Comparison of ENCODE assay signal across 12 cellular contexts in the genomic region with DNA sequence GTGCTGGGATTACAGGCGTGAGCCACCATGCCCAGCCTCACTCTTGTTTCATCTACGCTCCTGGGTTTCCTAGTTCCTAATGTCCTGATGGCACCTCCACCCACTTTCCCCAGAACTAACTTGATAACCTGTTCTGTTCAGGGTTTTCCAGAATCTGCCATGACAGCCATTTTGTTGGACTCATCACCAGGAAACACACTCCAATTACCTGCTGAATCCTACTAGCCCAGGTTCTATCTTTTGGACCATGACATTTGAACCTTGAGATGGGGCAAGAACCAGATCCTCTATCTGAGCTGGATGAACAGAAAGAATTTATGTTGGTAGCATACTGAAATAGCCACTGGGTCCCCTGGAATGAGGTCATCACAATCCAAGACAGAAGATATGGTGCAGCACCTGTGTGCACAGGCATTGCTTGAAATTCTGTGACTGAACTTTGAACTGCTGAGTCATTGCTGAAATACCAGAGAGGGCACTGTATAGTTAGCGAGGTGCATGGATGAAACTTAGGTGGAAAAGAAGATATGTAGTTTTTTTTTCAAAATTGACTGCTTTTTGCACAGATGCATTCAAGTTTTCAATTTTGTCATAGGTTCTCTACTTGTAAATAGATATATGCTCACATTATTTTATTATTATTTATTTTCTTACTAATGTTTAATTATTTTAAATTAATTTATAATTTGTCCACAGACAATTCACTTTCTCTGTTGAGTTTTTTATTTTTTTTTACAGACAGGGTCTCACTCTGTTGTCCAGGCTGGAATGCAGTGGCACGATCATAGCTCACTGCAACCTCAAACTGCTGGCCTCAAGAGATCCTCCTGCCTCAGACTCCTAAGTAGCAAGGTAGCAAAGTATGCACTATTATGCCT. TPM values are rescaled to one million over a fixed set of nuclear protein-coding genes. Genes with fewer than 3 reads are reported as not detected.
DNase-seq lines count a peak whose midpoint lies in the region; ATAC-seq and TF ChIP-seq lines count a peak whose summit lies in the region.
"Had no signal": no experiment of that assay in that cellular context is flagged by ENCODE, and none has a peak within 500 bp of the region (broad histone marks: within the 10 kb centered on the region; RNA-seq: fewer than 3 reads in every experiment).

No MANE protein-coding gene starts in this region.

- TF ChIP-seq CTCF in liver (IDR thresholded peaks at IDR 0.05; ENCODE audit: low read depth, low read length, missing input control) = no peak
- no peak for TF ChIP-seq CTCF in osteocyte (IDR thresholded peaks at IDR 0.05)

- H3K4me3 Mint-ChIP-seq in osteocyte (ENCODE audit: unreplicated experiment) = no peak overlapping the region
- H3K4me3 Mint-ChIP-seq: activated T-helper 17 cell treated with anti-CD3 and anti-CD28 coated beads, Interleukin-2, amount 50 U/mL, for 72 hours; immature natural killer cell had no signal

- peak; percentile 4 to 29 for TF ChIP-seq RAD21 in liver (IDR thresholded peaks at IDR 0.05)

- no peaks in the 10 kb centered on the region for H3K9me3 Mint-ChIP-seq in osteocyte (ENCODE audit: unreplicated experiment)
- H3K9me3 Mint-ChIP-seq: activated T-helper 17 cell treated with anti-CD3 and anti-CD28 coated beads, Interleukin-2, amount 50 U/mL, for 72 hours; immature natural killer cell had no signal

- H3K4me1 Mint-ChIP-seq in osteocyte (ENCODE audit: unreplicated experiment) = no peaks in the 10 kb centered on the region
- H3K4me1 Mint-ChIP-seq: activated T-helper 17 cell treated with anti-CD3 and anti-CD28 coated beads, Interleukin-2, amount 50 U/mL, for 72 hours had no signal

- peaks cover 0 to 4% (median 0%) of the 10 kb centered on the region in 4 donors for H3K4me1 ChIP-seq in liver (ENCODE audit: control insufficient read depth in 4 of 4, insufficient read depth in 4 of 4, low read length in 3 of 4)

- no peak for DNase-seq in stimulated activated naive CD4-positive, alpha-beta T cell (lab: John Stamatoyannopoulos, UW)
- no peak for DNase-seq in posterior cingulate gyrus
- DNase-seq in osteocyte (ENCODE audit: extremely low spot score, unreplicated experiment) = no peak
- no peak for DNase-seq in MV-4-11 (lab: John Stamatoyannopoulos, UW)
- DNase-seq: DMS79 treated with DMSO at 0.1 percent for 48 hours, immature natural killer cell had no signal

- peaks cover 10% of the 10 kb centered on the region for H3K27me3 Mint-ChIP-seq in osteocyte (ENCODE audit: unreplicated experiment)

- no peaks in the 10 kb centered on the region for H3K36me3 Mint-ChIP-seq in osteocyte (ENCODE audit: unreplicated experiment)

- no peak overlapping the region for H3K27ac Mint-ChIP-seq in osteocyte (ENCODE audit: unreplicated experiment)
- H3K27ac Mint-ChIP-seq: activated T-helper 17 cell treated with anti-CD3 and anti-CD28 coated beads, Interleukin-2, amount 50 U/mL, for 72 hours; immature natural killer cell had no signal

- ATAC-seq in GM18858 (IDR thresholded peaks at IDR 0.05; ENCODE audit: unreplicated experiment) = peak; percentile 90
- peak; percentile 70 for ATAC-seq in GM21825 (IDR thresholded peaks at IDR 0.05; ENCODE audit: unreplicated experiment)
- ATAC-seq in HG03457 (IDR thresholded peaks at IDR 0.05; ENCODE audit: unreplicated experiment) = peak; percentile 57
- ATAC-seq: activated T-helper 17 cell treated with anti-CD3 and anti-CD28 coated beads, Interleukin-2, amount 50 U/mL, for 72 hours had no signal

- H3K36me3 ChIP-seq in liver (ENCODE audit: control insufficient read depth in 4 of 4, insufficient read depth in 3 of 4, low read depth in 1 of 4, low read length in 3 of 4) = no peaks in the 10 kb centered on the region

- no peak overlapping the region for H3K27ac ChIP-seq in liver (ENCODE audit: low read depth in 1 of 2, low read length in 2 of 2)
- H3K27ac ChIP-seq: HL-60 had no signal

- H3K27me3 ChIP-seq in liver (ENCODE audit: control insufficient read depth in 4 of 4, insufficient read depth in 4 of 4, low read length in 3 of 4) = no peaks in the 10 kb centered on the region

- 73% methylated on average over 4 of the region's 4 CpGs for WGBS in liver

- no peak overlapping the region for H3K9ac ChIP-seq in liver (ENCODE audit: low read depth in 1 of 2, low read length in 2 of 2)

- no peak overlapping the region for H3K4me3 ChIP-seq in liver (ENCODE audit: low read depth in 1 of 3, low read length in 3 of 3)

- H3K9me3 ChIP-seq in liver (ENCODE audit: control insufficient read depth in 4 of 4, low read length in 3 of 4) = no peaks in the 10 kb centered on the region

- intact Hi-C loops in posterior cingulate gyrus (cut with DNase I) = no loop called here

TF ChIP-seq in liver, 16 proteins besides CTCF, POLR2A, EP300 and RAD21:
- TF ChIP-seq ATF3 (IDR thresholded peaks at IDR 0.05) (peak; percentile 87), TAF1 (conservative IDR thresholded peaks at IDR 0.05) (no peak), FOXA1 (IDR thresholded peaks at IDR 0.05) (no peak), RXRA (IDR thresholded peaks at IDR 0.05) (peak; percentile 42 to 46), YY1 (IDR thresholded peaks at IDR 0.05) (peak; percentile 25), JUND (IDR thresholded peaks at IDR 0.05) (peak; percentile 87 to 92), HNF4A (conservative IDR thresholded peaks at IDR 0.05) (peak; percentile 84 to 87), GABPA (IDR thresholded peaks at IDR 0.05 in 1 of 2, conservative IDR thresholded peaks at IDR 0.05 in 1 of 2) (no peak), HNF4G (IDR thresholded peaks at IDR 0.05) (peak; percentile 68), MAX (IDR thresholded peaks at IDR 0.05) (no peak), EGR1 (IDR thresholded peaks at IDR 0.05; ENCODE audit: low read depth in 2 of 2) (no peak), FOXA2 (IDR thresholded peaks at IDR 0.05) (no peak), SP1 (IDR thresholded peaks at IDR 0.05) (peak; percentile 13), NR2F2 (IDR thresholded peaks at IDR 0.05) (no peak), REST (IDR thresholded peaks at IDR 0.05) (peak; percentile 20)
- TF ChIP-seq, protein P1, sequence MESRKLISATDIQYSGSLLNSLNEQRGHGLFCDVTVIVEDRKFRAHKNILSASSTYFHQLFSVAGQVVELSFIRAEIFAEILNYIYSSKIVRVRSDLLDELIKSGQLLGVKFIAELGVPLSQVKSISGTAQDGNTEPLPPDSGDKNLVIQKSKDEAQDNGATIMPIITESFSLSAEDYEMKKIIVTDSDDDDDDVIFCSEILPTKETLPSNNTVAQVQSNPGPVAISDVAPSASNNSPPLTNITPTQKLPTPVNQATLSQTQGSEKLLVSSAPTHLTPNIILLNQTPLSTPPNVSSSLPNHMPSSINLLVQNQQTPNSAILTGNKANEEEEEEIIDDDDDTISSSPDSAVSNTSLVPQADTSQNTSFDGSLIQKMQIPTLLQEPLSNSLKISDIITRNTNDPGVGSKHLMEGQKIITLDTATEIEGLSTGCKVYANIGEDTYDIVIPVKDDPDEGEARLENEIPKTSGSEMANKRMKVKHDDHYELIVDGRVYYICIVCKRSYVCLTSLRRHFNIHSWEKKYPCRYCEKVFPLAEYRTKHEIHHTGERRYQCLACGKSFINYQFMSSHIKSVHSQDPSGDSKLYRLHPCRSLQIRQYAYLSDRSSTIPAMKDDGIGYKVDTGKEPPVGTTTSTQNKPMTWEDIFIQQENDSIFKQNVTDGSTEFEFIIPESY (IDR thresholded peaks at IDR 0.05) = no peak

RNA-seq across cellular contexts. Expression of gene TASP1, which starts 42.8 kb away (rescaled TPM):
- total RNA-seq in liver = 1 to 10 TPM; 5.0 to 10.0 TPM
- polyA plus RNA-seq in liver = 1 to 10 TPM; 2.5 to 4.4 TPM
- total RNA-seq in osteocyte = 9.0 and 10.9 TPM in 2 replicates
